In genomic region chr22:23095467-23096342, GRCh38 we compare ENCODE assay signal across 1 cellular context.
TF ChIP-seq lines count a peak whose summit lies in the region.

No MANE protein-coding gene starts in this region.

TF ChIP-seq in K562, 482 proteins besides CTCF, POLR2A, EP300 and RAD21 (continued from another document):
- no peak for TF ChIP-seq CHAMP1 (IDR thresholded peaks at IDR 0.05)
- no peak for TF ChIP-seq RBFOX2 (IDR thresholded peaks at IDR 0.05; ENCODE audit: low read depth, low read length)
